ENCODE assay signal across 1 cellular context in the genomic region with DNA sequence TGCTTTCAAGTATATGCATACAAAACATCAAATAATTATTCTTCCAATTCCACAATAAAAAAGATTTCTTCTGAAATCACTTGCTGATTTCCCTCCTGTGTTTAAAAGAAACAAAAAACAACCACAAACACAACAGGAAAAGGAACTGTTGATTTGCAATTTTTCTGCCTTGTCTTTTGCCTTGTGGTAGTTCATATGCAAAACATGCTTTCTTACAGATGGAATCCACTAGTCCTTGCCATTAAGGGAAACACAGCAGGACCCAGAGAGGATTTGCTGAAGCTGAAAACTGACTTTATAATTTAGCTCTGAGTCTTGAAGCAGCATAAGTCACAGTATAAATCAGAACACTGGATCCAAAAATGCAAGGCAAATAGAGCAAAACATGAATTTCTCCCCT.
TF ChIP-seq lines count a peak whose summit lies in the region.

No MANE protein-coding gene starts in this region.

TF ChIP-seq in WTC11, 78 proteins besides CTCF, POLR2A, EP300 and RAD21 (continued from another document):
- TF ChIP-seq TEAD1 (CRISPR knock-in tag; IDR thresholded peaks at IDR 0.05) (no peak), KAT7 (CRISPR knock-in tag; IDR thresholded peaks at IDR 0.05; ENCODE audit: borderline replicate concordance) (no peak), ZNF263 (CRISPR knock-in tag; IDR thresholded peaks at IDR 0.05; ENCODE audit: low read depth) (no peak), JAZF1 (CRISPR knock-in tag; IDR thresholded peaks at IDR 0.05) (no peak), ZNF416 (CRISPR knock-in tag; IDR thresholded peaks at IDR 0.05) (no peak)
- TF ChIP-seq, protein P1, sequence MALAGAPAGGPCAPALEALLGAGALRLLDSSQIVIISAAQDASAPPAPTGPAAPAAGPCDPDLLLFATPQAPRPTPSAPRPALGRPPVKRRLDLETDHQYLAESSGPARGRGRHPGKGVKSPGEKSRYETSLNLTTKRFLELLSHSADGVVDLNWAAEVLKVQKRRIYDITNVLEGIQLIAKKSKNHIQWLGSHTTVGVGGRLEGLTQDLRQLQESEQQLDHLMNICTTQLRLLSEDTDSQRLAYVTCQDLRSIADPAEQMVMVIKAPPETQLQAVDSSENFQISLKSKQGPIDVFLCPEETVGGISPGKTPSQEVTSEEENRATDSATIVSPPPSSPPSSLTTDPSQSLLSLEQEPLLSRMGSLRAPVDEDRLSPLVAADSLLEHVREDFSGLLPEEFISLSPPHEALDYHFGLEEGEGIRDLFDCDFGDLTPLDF (CRISPR knock-in tag; IDR thresholded peaks at IDR 0.05), result no peak
